18 cellular contexts compared by ENCODE assay signal in the genomic region with DNA sequence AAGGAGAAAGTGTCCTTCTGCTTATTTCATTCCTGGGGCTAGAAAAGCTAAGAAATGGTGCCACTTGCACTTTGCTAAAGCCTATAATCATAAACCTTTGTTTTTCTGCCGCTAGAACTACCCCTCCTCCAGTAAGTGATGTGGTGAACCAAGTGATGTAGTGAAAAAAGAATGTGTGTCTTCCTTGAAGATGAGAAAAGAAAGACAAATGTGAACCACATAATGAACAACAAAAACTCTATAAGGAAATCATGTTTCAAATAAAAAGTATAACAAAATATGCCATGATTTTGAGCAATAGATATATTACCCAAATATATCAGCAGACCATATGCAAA.
A peak's percentile ranks its signal among the peaks of the same experiment; 100 is the strongest.
DNase-seq lines count a peak whose midpoint lies in the region; ATAC-seq and TF ChIP-seq lines count a peak whose summit lies in the region.
"Had no signal": no experiment of that assay in that cellular context is flagged by ENCODE, and none has a peak within 500 bp of the region (broad histone marks: within the 10 kb centered on the region; RNA-seq: fewer than 3 reads in every experiment).

No MANE protein-coding gene starts in this region.

- CTCF ChIA-PET in A673 (lab: Charles Lee): no interaction called here

- ATAC-seq in HG02852 (IDR thresholded peaks at IDR 0.05; ENCODE audit: unreplicated experiment): no peak
- ATAC-seq: CD8-positive, alpha-beta T cell had no signal

- H3K4me1 ChIP-seq in ACC112 (ENCODE audit: control insufficient read depth, insufficient read depth, low read length, unreplicated experiment) (peaks cover 20% of the 10 kb centered on the region), GM23248 (ENCODE audit: insufficient read depth) (peaks cover 33% of the 10 kb centered on the region), esophagus squamous epithelium (no peaks in the 10 kb centered on the region), A673 (ENCODE audit: insufficient read depth, low read length, poor library complexity, severe bottlenecking) (no peaks in the 10 kb centered on the region)

- DNase-seq in GM23248 (peak; percentile 64), kidney tubule cell (ENCODE audit: low spot score) (peak; percentile 57), esophagus squamous epithelium (lab: John Stamatoyannopoulos, UW) (no peak), GF-D8 (lab: John Stamatoyannopoulos, UW) (no peak), A673 (ENCODE audit: low spot score) (no peak)
- DNase-seq: 8988T; CD8-positive, alpha-beta T cell; H7; MV-4-11; NCI-H1436 treated with DMSO at 0.1 percent for 48 hours; NCI-H2081 treated with DMSO at 0.1 percent for 48 hours; NCI-H226; NCI-H526 treated with DMSO at 0.1 percent for 48 hours; OCI-M1 had no signal

- no TSS peak for BruUV-seq in A673 (replicated peaks; lab: Mats Ljungman, UMichigan)

- H3K9ac ChIP-seq in GM23248: peak overlapping the region; percentile 37

- H3K27ac ChIP-seq in ACC112 (ENCODE audit: low read depth, low read length) (peak overlapping the region; percentile 9), GM23248 (peak overlapping the region; percentile 76), VCaP (peak overlapping the region; percentile 44), esophagus squamous epithelium (no peak overlapping the region), A673 (ENCODE audit: low read depth, low read length, poor library complexity, severe bottlenecking) (no peak overlapping the region)
- H3K27ac ChIP-seq: RWPE1 had no signal

- no peaks in the 10 kb centered on the region for H3K79me2 ChIP-seq in ACC112 (ENCODE audit: control insufficient read depth, insufficient read depth, low read length, unreplicated experiment)
- H3K79me2 ChIP-seq in GM23248 (ENCODE audit: insufficient read depth): no peaks in the 10 kb centered on the region

- no peaks in the 10 kb centered on the region for H4K20me1 ChIP-seq in GM23248 (ENCODE audit: insufficient read depth)

- POLR2A ChIA-PET in A673 (lab: Charles Lee; ENCODE audit: low non-redundant PET): no interaction called here

- TF ChIP-seq CTCF in VCaP (conservative IDR thresholded peaks at IDR 0.05) (no peak), esophagus squamous epithelium (IDR thresholded peaks at IDR 0.05) (no peak), A673 (conservative IDR thresholded peaks at IDR 0.05; ENCODE audit: low read depth, low read length) (no peak)

- peak overlapping the region; percentile 70 for H3K4me2 ChIP-seq in GM23248 (ENCODE audit: unreplicated experiment)

- H3K9me2 ChIP-seq in GM23248 (ENCODE audit: insufficient read depth): peaks cover 6% of the 10 kb centered on the region; the same call in 1 of the 2 replicates

- H3K9me3 ChIP-seq in GM23248 (ENCODE audit: low read depth): peaks cover 2% of the 10 kb centered on the region
- H3K9me3 ChIP-seq in esophagus squamous epithelium: peaks cover 0 to 6% (median 1%) of the 10 kb centered on the region in 3 donors
- no peaks in the 10 kb centered on the region for H3K9me3 ChIP-seq in A673 (ENCODE audit: low read depth, low read length, poor library complexity, severe bottlenecking)

- H3K27me3 ChIP-seq in ACC112 (ENCODE audit: insufficient read depth, low read length) (no peaks in the 10 kb centered on the region), GM23248 (replicated peaks; ENCODE audit: insufficient read depth) (no peaks in the 10 kb centered on the region), esophagus squamous epithelium (no peaks in the 10 kb centered on the region), A673 (replicated peaks; ENCODE audit: insufficient read depth, low read depth, low read length, poor library complexity) (no peaks in the 10 kb centered on the region)

- in situ Hi-C loops in GM23248 (cut with MboI): no loop called here

- H3K4me3 ChIP-seq in ACC112 (ENCODE audit: low read depth, low read length): peak overlapping the region; percentile 5; the same call in 1 of the 2 replicates
- peak overlapping the region; percentile 29 for H3K4me3 ChIP-seq in GM23248
- no peak overlapping the region for H3K4me3 ChIP-seq in esophagus squamous epithelium
- H3K4me3 ChIP-seq in A673 (ENCODE audit: low read depth, low read length, poor library complexity, severe bottlenecking): no peak overlapping the region

- intact Hi-C loops in esophagus squamous epithelium (cut with DNase I) (no loop called here), A673 (cut with micrococcal nuclease; ENCODE audit: unreplicated experiment) (no loop called here)

- no peak for TF ChIP-seq POLR2A in esophagus squamous epithelium (IDR thresholded peaks at IDR 0.05)

- H3F3A ChIP-seq in GM23248 (ENCODE audit: insufficient read depth): peaks cover 28% of the 10 kb centered on the region

- WGBS in GM23248 (ENCODE audit: low coverage in 1 of 2, low lambda C conversion rate in 2 of 2, missing lambda C conversion rate in 2 of 2), 2 experiments: 0 to 2% methylated on average over 1 of the region's 1 CpG
- WGBS in esophagus squamous epithelium, 2 donors: 38 to 58% methylated on average over 1 of the region's 1 CpG

- no peak overlapping the region for H2AFZ ChIP-seq in ACC112 (ENCODE audit: low read length, unreplicated experiment)
- peak overlapping the region; percentile 15 for H2AFZ ChIP-seq in GM23248

- H3K36me3 ChIP-seq in ACC112 (ENCODE audit: insufficient read depth, low read length) (no peaks in the 10 kb centered on the region), GM23248 (ENCODE audit: low read depth) (no peaks in the 10 kb centered on the region), esophagus squamous epithelium (no peaks in the 10 kb centered on the region), A673 (ENCODE audit: insufficient read depth, low read length, poor library complexity, severe bottlenecking) (no peaks in the 10 kb centered on the region)

Comparison
In these comparisons a context has a peak if more than half of its experiments do, and no peak if none do; other contexts are left out.
1. H3K27ac ChIP-seq: peak in ACC112 (single experiment), GM23248 (single experiment) and VCaP (single experiment); none in esophagus squamous epithelium (0 of 4) and A673 (single experiment).
2. H3K4me3 ChIP-seq: peak in ACC112 (single experiment) and GM23248 (single experiment); none in esophagus squamous epithelium (0 of 4) and A673 (single experiment).
3. DNase-seq: peak in GM23248 (single experiment) and kidney tubule cell (single experiment); none in esophagus squamous epithelium (single experiment), GF-D8 (single experiment) and A673 (single experiment).